1 cellular context compared by ENCODE assay signal in the genomic region with DNA sequence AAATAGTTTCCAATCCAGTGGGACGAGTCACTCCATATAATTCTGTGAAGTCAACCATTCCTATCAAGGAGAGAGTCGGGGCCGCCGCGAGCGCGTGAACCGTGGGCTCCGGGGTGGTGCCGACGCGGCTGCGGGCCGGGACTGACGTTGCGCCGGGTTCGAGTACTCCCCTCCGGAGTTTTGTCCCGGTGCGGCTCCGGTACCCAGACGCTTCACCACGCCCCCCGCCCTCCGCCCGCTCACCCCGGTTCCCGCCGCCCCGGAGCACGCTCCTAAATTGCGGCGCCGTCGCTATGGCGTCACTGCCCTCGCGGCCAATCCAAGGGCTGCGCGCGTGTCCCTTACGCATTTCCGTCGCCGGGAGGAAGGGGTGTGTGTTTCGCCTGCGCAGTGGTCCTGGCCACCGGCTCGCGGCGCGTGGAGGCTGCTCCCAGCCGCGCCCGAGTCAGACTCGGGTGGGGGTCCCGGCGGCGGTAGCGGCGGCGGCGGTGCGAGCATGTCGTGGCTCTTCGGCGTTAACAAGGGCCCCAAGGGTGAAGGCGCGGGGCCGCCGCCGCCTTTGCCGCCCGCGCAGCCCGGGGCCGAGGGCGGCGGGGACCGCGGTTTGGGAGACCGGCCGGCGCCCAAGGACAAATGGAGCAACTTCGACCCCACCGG.
A peak's percentile ranks its signal among the peaks of the same experiment; 100 is the strongest.
TF ChIP-seq lines count a peak whose summit lies in the region.

A gene with protein sequence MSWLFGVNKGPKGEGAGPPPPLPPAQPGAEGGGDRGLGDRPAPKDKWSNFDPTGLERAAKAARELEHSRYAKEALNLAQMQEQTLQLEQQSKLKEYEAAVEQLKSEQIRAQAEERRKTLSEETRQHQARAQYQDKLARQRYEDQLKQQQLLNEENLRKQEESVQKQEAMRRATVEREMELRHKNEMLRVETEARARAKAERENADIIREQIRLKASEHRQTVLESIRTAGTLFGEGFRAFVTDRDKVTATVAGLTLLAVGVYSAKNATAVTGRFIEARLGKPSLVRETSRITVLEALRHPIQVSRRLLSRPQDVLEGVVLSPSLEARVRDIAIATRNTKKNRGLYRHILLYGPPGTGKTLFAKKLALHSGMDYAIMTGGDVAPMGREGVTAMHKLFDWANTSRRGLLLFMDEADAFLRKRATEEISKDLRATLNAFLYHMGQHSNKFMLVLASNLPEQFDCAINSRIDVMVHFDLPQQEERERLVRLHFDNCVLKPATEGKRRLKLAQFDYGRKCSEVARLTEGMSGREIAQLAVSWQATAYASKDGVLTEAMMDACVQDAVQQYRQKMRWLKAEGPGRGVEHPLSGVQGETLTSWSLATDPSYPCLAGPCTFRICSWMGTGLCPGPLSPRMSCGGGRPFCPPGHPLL (plus strand): TSS at position 377 of the 657 bp plus-strand sequence. CDS start 120 bp downstream, at position 497.

TF ChIP-seq in K562, 482 proteins besides CTCF, POLR2A, EP300 and RAD21 (continued from another document and continues in another):
- TF ChIP-seq, protein P1, sequence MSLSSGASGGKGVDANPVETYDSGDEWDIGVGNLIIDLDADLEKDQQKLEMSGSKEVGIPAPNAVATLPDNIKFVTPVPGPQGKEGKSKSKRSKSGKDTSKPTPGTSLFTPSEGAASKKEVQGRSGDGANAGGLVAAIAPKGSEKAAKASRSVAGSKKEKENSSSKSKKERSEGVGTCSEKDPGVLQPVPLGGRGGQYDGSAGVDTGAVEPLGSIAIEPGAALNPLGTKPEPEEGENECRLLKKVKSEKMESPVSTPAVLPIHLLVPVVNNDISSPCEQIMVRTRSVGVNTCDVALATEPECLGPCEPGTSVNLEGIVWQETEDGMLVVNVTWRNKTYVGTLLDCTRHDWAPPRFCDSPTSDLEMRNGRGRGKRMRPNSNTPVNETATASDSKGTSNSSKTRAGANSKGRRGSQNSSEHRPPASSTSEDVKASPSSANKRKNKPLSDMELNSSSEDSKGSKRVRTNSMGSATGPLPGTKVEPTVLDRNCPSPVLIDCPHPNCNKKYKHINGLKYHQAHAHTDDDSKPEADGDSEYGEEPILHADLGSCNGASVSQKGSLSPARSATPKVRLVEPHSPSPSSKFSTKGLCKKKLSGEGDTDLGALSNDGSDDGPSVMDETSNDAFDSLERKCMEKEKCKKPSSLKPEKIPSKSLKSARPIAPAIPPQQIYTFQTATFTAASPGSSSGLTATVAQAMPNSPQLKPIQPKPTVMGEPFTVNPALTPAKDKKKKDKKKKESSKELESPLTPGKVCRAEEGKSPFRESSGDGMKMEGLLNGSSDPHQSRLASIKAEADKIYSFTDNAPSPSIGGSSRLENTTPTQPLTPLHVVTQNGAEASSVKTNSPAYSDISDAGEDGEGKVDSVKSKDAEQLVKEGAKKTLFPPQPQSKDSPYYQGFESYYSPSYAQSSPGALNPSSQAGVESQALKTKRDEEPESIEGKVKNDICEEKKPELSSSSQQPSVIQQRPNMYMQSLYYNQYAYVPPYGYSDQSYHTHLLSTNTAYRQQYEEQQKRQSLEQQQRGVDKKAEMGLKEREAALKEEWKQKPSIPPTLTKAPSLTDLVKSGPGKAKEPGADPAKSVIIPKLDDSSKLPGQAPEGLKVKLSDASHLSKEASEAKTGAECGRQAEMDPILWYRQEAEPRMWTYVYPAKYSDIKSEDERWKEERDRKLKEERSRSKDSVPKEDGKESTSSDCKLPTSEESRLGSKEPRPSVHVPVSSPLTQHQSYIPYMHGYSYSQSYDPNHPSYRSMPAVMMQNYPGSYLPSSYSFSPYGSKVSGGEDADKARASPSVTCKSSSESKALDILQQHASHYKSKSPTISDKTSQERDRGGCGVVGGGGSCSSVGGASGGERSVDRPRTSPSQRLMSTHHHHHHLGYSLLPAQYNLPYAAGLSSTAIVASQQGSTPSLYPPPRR (CRISPR knock-in tag; IDR thresholded peaks at IDR 0.05; ENCODE audit: borderline replicate concordance) = no peak
- TF ChIP-seq HIVEP1 (CRISPR knock-in tag; IDR thresholded peaks at IDR 0.05) (no peak), MEF2D (tag; conservative IDR thresholded peaks at IDR 0.05; ENCODE audit: low read depth) (no peak), TBP (optimal IDR thresholded peaks at IDR 0.05; ENCODE audit: low read depth, low read length) (no peak), HSF4 (CRISPR knock-in tag; IDR thresholded peaks at IDR 0.05; ENCODE audit: borderline replicate concordance) (no peak), ZNF644 (tag; IDR thresholded peaks at IDR 0.05; ENCODE audit: low read depth) (no peak), GTF2A2 (tag; IDR thresholded peaks at IDR 0.05) (no peak), KAT2B (IDR thresholded peaks at IDR 0.05; ENCODE audit: low read depth, low read length) (no peak), MYNN (IDR thresholded peaks at IDR 0.05) (no peak), MYNN (CRISPR knock-in tag; IDR thresholded peaks at IDR 0.05) (no peak), NELFE (IDR thresholded peaks at IDR 0.05; ENCODE audit: insufficient read depth, insufficient read length) (no peak), SREBF2 (CRISPR knock-in tag; IDR thresholded peaks at IDR 0.05) (no peak), ZNF124 (CRISPR knock-in tag; IDR thresholded peaks at IDR 0.05) (no peak), ZSCAN29 (IDR thresholded peaks at IDR 0.05) (peak; percentile 29; the same call in 1 of the 2 replicates), NR2F6 (CRISPR knock-in tag; IDR thresholded peaks at IDR 0.05) (no peak), NBN (IDR thresholded peaks at IDR 0.05; ENCODE audit: low read depth) (peak; percentile 50), SP1 (CRISPR knock-in tag; IDR thresholded peaks at IDR 0.05) (peak; percentile 84), XRCC5 (IDR thresholded peaks at IDR 0.05; ENCODE audit: low read depth, low read length) (no peak), U2AF2 (optimal IDR thresholded peaks at IDR 0.05; ENCODE audit: low read depth, low read length) (no peak), RFX1 (IDR thresholded peaks at IDR 0.05) (no peak; the same call in 1 of the 2 replicates), ZNF347 (CRISPR knock-in tag; IDR thresholded peaks at IDR 0.05; ENCODE audit: low read depth) (no peak), SMAD4 (CRISPR knock-in tag; conservative IDR thresholded peaks at IDR 0.05) (peak; percentile 76), SRSF9 (IDR thresholded peaks at IDR 0.05; ENCODE audit: borderline replicate concordance, low read depth, low read length) (no peak), RFX7 (CRISPR knock-in tag; IDR thresholded peaks at IDR 0.05) (no peak), SNRNP70 (optimal IDR thresholded peaks at IDR 0.05; ENCODE audit: low read depth, low read length) (no peak), RBFOX2 (IDR thresholded peaks at IDR 0.05; ENCODE audit: low read depth, low read length) (peak; percentile 83), SMARCA5 (IDR thresholded peaks at IDR 0.05) (no peak)
- TF ChIP-seq, protein P2, sequence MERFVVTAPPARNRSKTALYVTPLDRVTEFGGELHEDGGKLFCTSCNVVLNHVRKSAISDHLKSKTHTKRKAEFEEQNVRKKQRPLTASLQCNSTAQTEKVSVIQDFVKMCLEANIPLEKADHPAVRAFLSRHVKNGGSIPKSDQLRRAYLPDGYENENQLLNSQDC (CRISPR knock-in tag; IDR thresholded peaks at IDR 0.05) = 0 out of 2 replicates have a peak, but pooled peaks have one; percentile 15
- TF ChIP-seq, protein P3, sequence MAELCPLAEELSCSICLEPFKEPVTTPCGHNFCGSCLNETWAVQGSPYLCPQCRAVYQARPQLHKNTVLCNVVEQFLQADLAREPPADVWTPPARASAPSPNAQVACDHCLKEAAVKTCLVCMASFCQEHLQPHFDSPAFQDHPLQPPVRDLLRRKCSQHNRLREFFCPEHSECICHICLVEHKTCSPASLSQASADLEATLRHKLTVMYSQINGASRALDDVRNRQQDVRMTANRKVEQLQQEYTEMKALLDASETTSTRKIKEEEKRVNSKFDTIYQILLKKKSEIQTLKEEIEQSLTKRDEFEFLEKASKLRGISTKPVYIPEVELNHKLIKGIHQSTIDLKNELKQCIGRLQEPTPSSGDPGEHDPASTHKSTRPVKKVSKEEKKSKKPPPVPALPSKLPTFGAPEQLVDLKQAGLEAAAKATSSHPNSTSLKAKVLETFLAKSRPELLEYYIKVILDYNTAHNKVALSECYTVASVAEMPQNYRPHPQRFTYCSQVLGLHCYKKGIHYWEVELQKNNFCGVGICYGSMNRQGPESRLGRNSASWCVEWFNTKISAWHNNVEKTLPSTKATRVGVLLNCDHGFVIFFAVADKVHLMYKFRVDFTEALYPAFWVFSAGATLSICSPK (IDR thresholded peaks at IDR 0.05; ENCODE audit: borderline replicate concordance) = no peak
- TF ChIP-seq, protein P4, sequence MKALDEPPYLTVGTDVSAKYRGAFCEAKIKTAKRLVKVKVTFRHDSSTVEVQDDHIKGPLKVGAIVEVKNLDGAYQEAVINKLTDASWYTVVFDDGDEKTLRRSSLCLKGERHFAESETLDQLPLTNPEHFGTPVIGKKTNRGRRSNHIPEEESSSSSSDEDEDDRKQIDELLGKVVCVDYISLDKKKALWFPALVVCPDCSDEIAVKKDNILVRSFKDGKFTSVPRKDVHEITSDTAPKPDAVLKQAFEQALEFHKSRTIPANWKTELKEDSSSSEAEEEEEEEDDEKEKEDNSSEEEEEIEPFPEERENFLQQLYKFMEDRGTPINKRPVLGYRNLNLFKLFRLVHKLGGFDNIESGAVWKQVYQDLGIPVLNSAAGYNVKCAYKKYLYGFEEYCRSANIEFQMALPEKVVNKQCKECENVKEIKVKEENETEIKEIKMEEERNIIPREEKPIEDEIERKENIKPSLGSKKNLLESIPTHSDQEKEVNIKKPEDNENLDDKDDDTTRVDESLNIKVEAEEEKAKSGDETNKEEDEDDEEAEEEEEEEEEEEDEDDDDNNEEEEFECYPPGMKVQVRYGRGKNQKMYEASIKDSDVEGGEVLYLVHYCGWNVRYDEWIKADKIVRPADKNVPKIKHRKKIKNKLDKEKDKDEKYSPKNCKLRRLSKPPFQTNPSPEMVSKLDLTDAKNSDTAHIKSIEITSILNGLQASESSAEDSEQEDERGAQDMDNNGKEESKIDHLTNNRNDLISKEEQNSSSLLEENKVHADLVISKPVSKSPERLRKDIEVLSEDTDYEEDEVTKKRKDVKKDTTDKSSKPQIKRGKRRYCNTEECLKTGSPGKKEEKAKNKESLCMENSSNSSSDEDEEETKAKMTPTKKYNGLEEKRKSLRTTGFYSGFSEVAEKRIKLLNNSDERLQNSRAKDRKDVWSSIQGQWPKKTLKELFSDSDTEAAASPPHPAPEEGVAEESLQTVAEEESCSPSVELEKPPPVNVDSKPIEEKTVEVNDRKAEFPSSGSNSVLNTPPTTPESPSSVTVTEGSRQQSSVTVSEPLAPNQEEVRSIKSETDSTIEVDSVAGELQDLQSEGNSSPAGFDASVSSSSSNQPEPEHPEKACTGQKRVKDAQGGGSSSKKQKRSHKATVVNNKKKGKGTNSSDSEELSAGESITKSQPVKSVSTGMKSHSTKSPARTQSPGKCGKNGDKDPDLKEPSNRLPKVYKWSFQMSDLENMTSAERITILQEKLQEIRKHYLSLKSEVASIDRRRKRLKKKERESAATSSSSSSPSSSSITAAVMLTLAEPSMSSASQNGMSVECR (CRISPR knock-in tag; IDR thresholded peaks at IDR 0.05) = peak; percentile 91
- TF ChIP-seq, protein P5, sequence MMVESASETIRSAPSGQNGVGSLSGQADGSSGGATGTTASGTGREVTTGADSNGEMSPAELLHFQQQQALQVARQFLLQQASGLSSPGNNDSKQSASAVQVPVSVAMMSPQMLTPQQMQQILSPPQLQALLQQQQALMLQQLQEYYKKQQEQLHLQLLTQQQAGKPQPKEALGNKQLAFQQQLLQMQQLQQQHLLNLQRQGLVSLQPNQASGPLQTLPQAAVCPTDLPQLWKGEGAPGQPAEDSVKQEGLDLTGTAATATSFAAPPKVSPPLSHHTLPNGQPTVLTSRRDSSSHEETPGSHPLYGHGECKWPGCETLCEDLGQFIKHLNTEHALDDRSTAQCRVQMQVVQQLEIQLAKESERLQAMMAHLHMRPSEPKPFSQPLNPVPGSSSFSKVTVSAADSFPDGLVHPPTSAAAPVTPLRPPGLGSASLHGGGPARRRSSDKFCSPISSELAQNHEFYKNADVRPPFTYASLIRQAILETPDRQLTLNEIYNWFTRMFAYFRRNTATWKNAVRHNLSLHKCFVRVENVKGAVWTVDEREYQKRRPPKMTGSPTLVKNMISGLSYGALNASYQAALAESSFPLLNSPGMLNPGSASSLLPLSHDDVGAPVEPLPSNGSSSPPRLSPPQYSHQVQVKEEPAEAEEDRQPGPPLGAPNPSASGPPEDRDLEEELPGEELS (CRISPR knock-in tag; IDR thresholded peaks at IDR 0.05; ENCODE audit: borderline replicate concordance) = no peak
- TF ChIP-seq, protein P6, sequence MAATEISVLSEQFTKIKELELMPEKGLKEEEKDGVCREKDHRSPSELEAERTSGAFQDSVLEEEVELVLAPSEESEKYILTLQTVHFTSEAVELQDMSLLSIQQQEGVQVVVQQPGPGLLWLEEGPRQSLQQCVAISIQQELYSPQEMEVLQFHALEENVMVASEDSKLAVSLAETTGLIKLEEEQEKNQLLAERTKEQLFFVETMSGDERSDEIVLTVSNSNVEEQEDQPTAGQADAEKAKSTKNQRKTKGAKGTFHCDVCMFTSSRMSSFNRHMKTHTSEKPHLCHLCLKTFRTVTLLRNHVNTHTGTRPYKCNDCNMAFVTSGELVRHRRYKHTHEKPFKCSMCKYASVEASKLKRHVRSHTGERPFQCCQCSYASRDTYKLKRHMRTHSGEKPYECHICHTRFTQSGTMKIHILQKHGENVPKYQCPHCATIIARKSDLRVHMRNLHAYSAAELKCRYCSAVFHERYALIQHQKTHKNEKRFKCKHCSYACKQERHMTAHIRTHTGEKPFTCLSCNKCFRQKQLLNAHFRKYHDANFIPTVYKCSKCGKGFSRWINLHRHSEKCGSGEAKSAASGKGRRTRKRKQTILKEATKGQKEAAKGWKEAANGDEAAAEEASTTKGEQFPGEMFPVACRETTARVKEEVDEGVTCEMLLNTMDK (IDR thresholded peaks at IDR 0.05; ENCODE audit: borderline replicate concordance, insufficient read depth, low read depth, low read length, poor library complexity, severe bottlenecking) = no peak
- TF ChIP-seq, protein P7, sequence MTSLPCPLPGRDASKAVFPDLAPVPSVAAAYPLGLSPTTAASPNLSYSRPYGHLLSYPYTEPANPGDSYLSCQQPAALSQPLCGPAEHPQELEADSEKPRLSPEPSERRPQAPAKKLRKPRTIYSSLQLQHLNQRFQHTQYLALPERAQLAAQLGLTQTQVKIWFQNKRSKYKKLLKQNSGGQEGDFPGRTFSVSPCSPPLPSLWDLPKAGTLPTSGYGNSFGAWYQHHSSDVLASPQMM (CRISPR knock-in tag; IDR thresholded peaks at IDR 0.05) = no peak
- TF ChIP-seq, protein P8, sequence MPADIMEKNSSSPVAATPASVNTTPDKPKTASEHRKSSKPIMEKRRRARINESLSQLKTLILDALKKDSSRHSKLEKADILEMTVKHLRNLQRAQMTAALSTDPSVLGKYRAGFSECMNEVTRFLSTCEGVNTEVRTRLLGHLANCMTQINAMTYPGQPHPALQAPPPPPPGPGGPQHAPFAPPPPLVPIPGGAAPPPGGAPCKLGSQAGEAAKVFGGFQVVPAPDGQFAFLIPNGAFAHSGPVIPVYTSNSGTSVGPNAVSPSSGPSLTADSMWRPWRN (IDR thresholded peaks at IDR 0.05; ENCODE audit: low read depth) = no peak
- TF ChIP-seq, protein P9, sequence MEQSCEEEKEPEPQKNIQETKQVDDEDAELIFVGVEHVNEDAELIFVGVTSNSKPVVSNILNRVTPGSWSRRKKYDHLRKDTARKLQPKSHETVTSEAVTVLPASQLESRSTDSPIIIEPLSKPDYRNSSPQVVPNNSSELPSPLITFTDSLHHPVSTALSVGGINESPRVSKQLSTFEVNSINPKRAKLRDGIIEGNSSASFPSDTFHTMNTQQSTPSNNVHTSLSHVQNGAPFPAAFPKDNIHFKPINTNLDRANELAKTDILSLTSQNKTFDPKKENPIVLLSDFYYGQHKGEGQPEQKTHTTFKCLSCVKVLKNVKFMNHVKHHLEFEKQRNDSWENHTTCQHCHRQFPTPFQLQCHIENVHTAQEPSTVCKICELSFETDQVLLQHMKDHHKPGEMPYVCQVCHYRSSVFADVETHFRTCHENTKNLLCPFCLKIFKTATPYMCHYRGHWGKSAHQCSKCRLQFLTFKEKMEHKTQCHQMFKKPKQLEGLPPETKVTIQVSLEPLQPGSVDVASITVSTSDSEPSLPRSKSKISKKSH (CRISPR knock-in tag; IDR thresholded peaks at IDR 0.05) = no peak
